Comparison of ENCODE assay signal across 34 cellular contexts in genomic region chr7:145812218-145812617, GRCh38.
"Had no signal": no experiment of that assay in that cellular context is flagged by ENCODE, and none has a peak within 500 bp of the region (broad histone marks: within the 10 kb centered on the region; RNA-seq: fewer than 3 reads in every experiment).

No MANE protein-coding gene starts in this region.

- ATAC-seq: activated CD8-positive, alpha-beta T cell treated with anti-CD3 and anti-CD28 coated beads for 36 hours; activated naive CD4-positive, alpha-beta T cell treated with anti-CD3 and anti-CD28 coated beads, Interleukin-2, amount 50 U/mL, for 72 hours; activated T-cell treated with anti-CD3 and anti-CD28 coated beads, Interleukin-2, amount 50 U/mL, for 4 hours; activated T-cell treated with anti-CD3 and anti-CD28 coated beads, Interleukin-2, amount 50 U/mL, for 72 hours; activated T-helper 17 cell treated with anti-CD3 and anti-CD28 coated beads, Interleukin-2, amount 50 U/mL, for 72 hours; body of pancreas had no signal

- H3K4me1 ChIP-seq: adrenal gland, body of pancreas, breast epithelium had no signal

- H3K4me3 ChIP-seq: adrenal gland, body of pancreas, breast epithelium had no signal

- H3K9me3 ChIP-seq: adrenal gland, body of pancreas had no signal

- FAIRE-seq: astrocyte, TTC549 had no signal

- DNase-seq: activated B cell treated with CpG ODN at 0.5 μM for 24 hours; activated CD4-positive, alpha-beta memory T cell treated with anti-CD3 and anti-CD28 coated beads for 36 hours; activated CD4-positive, alpha-beta T cell treated with anti-CD3 and anti-CD28 coated beads for 4 hours; activated CD4-positive, alpha-beta T cell treated with anti-CD3 and anti-CD28 coated beads, Interleukin-2, amount 10 ng/mL, durations not matched to agents 24 days and 14 days; activated CD4-positive, alpha-beta T cell treated with anti-CD3 and anti-CD28 coated beads, Interleukin-2, amount 50 U/mL, for 1 hour; activated CD4-positive, alpha-beta T cell treated with anti-CD3 and anti-CD28 coated beads, Interleukin-2, amount 50 U/mL, for 4 hours; activated CD4-positive, CD25-positive, alpha-beta regulatory T cell treated with anti-CD3 and anti-CD28 coated beads, Interleukin-2, amount 50 U/mL, for 72 hours; activated CD8-positive, alpha-beta memory T cell treated with anti-CD3 and anti-CD28 coated beads, Interleukin-2, amount 50 U/mL, for 4 hours; activated CD8-positive, alpha-beta T cell treated with anti-CD3 and anti-CD28 coated beads for 36 hours; activated effector memory CD4-positive, alpha-beta T cell treated with anti-CD3 and anti-CD28 coated beads, Interleukin-2, amount 50 U/mL, for 16 hours; activated gamma-delta T cell treated with Interleukin-2 at 50 U/mL for 16 hours; activated naive CD4-positive, alpha-beta T cell; activated naive CD4-positive, alpha-beta T cell treated with anti-CD3 and anti-CD28 coated beads for 36 hours; activated naive CD4-positive, alpha-beta T cell treated with anti-CD3 and anti-CD28 coated beads, Interleukin-2, amount 50 U/mL, for 16 hours; activated naive CD8-positive, alpha-beta T cell treated with anti-CD3 and anti-CD28 coated beads for 36 hours; activated T-cell treated with anti-CD3 and anti-CD28 coated beads for 4 hours; activated T-cell treated with anti-CD3 and anti-CD28 coated beads, Interleukin-2, amount 50 U/mL, for 1 hour; activated T-cell treated with anti-CD3 and anti-CD28 coated beads, Interleukin-2, amount 50 U/mL, for 4 hours; activated T-cell treated with anti-CD3 and anti-CD28 coated beads, Interleukin-2, amount 50 U/mL, for 72 hours; adrenal gland; amniotic stem cell; aorta; body of pancreas; brain microvascular endothelial cell; central memory CD4-positive, alpha-beta T cell; T-helper 1 cell; T-helper 2 cell; T-helper 9 cell had no signal

- H3K27ac ChIP-seq: adrenal gland, body of pancreas, brain microvascular endothelial cell, breast epithelium, VCaP had no signal

- H3K27me3 ChIP-seq: adrenal gland, body of pancreas, brain microvascular endothelial cell, breast epithelium had no signal

- H3K36me3 ChIP-seq: adrenal gland, brain microvascular endothelial cell, breast epithelium had no signal
